In the genomic region with DNA sequence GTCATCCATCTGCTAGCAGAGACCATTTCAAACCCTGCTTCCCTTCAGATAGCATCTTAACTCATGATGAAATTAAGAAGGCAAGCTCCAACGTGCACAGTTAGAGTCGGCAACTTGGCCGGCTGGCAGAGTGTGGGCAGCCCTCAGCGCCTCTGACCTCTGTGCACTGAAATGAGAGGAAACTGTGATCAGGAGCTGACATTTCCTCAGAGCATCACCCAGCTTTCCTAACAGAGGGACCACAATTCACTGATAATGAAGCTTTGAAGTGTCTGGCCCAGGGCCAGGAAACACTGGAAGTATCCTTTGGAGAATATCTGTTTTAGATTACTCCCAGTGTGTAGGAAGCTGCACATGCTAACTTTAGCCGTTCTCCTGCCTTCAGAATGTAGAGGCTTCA, we compare ENCODE assay signal across 16 cellular contexts.
DNase-seq lines count a peak whose midpoint lies in the region; ATAC-seq and TF ChIP-seq lines count a peak whose summit lies in the region.
"Had no signal": no experiment of that assay in that cellular context is flagged by ENCODE, and none has a peak within 500 bp of the region (broad histone marks: within the 10 kb centered on the region; RNA-seq: fewer than 3 reads in every experiment).

No MANE protein-coding gene starts in this region.

- no peaks in the 10 kb centered on the region for H3K9me3 ChIP-seq in RWPE2 (ENCODE audit: severe bottlenecking)
- no peaks in the 10 kb centered on the region for H3K9me3 ChIP-seq in ovary
- H3K9me3 ChIP-seq: BLaER1 treated with 17β-estradiol and CSF1 and Interleukin-3, amounts not matched to agents 10 nM and 100 nM; stomach had no signal

- intact Hi-C loops in ovary (cut with DNase I): no loop called here

- H3K27me3 ChIP-seq in RWPE2 (ENCODE audit: insufficient read depth, poor library complexity, severe bottlenecking) (no peaks in the 10 kb centered on the region), ovary (no peaks in the 10 kb centered on the region)
- H3K27me3 ChIP-seq: BLaER1 treated with 17β-estradiol and CSF1 and Interleukin-3, amounts not matched to agents 10 nM and 100 nM; stomach had no signal

- TF ChIP-seq EP300 in ovary (IDR thresholded peaks at IDR 0.05): no peak

- ATAC-seq in RWPE2 (ENCODE audit: low read depth) (peak; percentile 48; the same call in 1 of the 3 replicates), HG02870 (IDR thresholded peaks at IDR 0.05; ENCODE audit: unreplicated experiment) (no peak)
- ATAC-seq: T-cell, WTC11 had no signal

- H3K36me3 ChIP-seq in RWPE2 (ENCODE audit: low read depth) (no peaks in the 10 kb centered on the region), ovary (no peaks in the 10 kb centered on the region)
- H3K36me3 ChIP-seq: BLaER1 treated with 17β-estradiol and CSF1 and Interleukin-3, amounts not matched to agents 10 nM and 100 nM; stomach had no signal

- DNase-seq in NCI-H1105 treated with DMSO at 0.1 percent for 48 hours (lab: John Stamatoyannopoulos, UW) (peak; percentile 8), RWPE2 (ENCODE audit: low spot score) (no peak), fibroblast of villous mesenchyme (ENCODE audit: low read depth) (peak; percentile 23), ovary (peak in 4 of 5 donors; percentile 19 to 43 (median 28)), anterior cingulate cortex (lab: John Stamatoyannopoulos, UW) (no peak), NCI-H128 (lab: John Stamatoyannopoulos, UW; ENCODE audit: unreplicated experiment) (no peak)
- DNase-seq: activated gamma-delta T cell treated with Interleukin-2 at 50 U/mL for 16 hours; effector memory CD4-positive, alpha-beta T cell; NCI-H1092; PC-9; stomach; T-cell had no signal

- 13 to 20% (median 13%) methylated on average over 5 of the region's 5 CpGs for WGBS in ovary, 3 donors

- no peaks in the 10 kb centered on the region for H3K4me1 ChIP-seq in RWPE2 (ENCODE audit: insufficient read depth, poor library complexity, severe bottlenecking)
- no peaks in the 10 kb centered on the region for H3K4me1 ChIP-seq in ovary (ENCODE audit: insufficient read depth)
- H3K4me1 ChIP-seq: BLaER1 treated with 17β-estradiol and CSF1 and Interleukin-3, amounts not matched to agents 10 nM and 100 nM; parathyroid adenoma; stomach had no signal

- H3K27ac ChIP-seq in RWPE2 (ENCODE audit: poor library complexity, severe bottlenecking) (no peak overlapping the region), ovary (no peak overlapping the region)
- H3K27ac ChIP-seq: BLaER1 treated with 17β-estradiol and CSF1 and Interleukin-3, amounts not matched to agents 10 nM and 100 nM; parathyroid adenoma; PC-9; stomach had no signal

- TF ChIP-seq POLR2A in ovary (IDR thresholded peaks at IDR 0.05): no peak

- no peak overlapping the region for H3K4me3 ChIP-seq in RWPE2 (ENCODE audit: severe bottlenecking)
- no peak overlapping the region for H3K4me3 ChIP-seq in fibroblast of villous mesenchyme (ENCODE audit: low read depth, low read length)
- no peak overlapping the region for H3K4me3 ChIP-seq in ovary
- H3K4me3 ChIP-seq: BLaER1 treated with 17β-estradiol and CSF1 and Interleukin-3, amounts not matched to agents 10 nM and 100 nM; PC-9; stomach had no signal

- TF ChIP-seq CTCF in RWPE2 (IDR thresholded peaks at IDR 0.05; ENCODE audit: poor library complexity, severe bottlenecking): no peak
- TF ChIP-seq CTCF in fibroblast of villous mesenchyme (IDR thresholded peaks at IDR 0.05; ENCODE audit: insufficient read depth, low read depth, low read length): no peak
- no peak for TF ChIP-seq CTCF in ovary (IDR thresholded peaks at IDR 0.05)

Comparison
In these comparisons a context has a peak if more than half of its experiments do, and no peak if none do; other contexts are left out.
1. DNase-seq: peak in NCI-H1105 treated with DMSO at 0.1 percent for 48 hours (single experiment), fibroblast of villous mesenchyme (single experiment) and ovary (4 of 5); none in RWPE2 (single experiment), anterior cingulate cortex (0 of 58) and NCI-H128 (single experiment).